Comparison of ENCODE assay signal across 17 cellular contexts in the genomic region with DNA sequence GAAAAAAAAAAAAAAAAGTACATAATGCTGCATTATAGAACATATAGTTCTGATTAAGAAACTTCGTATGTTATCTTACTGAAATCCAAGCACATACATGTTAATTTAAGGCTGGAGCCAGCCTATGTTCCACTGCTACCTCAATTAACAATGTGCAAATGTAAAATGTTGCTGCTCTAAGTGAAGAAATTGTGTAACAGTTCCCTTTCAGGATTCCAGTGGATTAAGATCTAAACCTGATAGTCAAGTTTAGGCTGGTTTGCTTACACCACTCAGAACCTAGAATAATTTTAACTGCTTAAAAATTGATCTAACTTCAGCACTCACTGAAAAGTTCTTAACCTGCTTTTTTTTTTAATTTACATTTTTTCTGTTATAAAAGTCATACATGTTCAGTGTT. TPM values are rescaled to one million over a fixed set of nuclear protein-coding genes. Genes with fewer than 3 reads are reported as not detected.
DNase-seq lines count a peak whose midpoint lies in the region; ATAC-seq, FAIRE-seq and TF ChIP-seq lines count a peak whose summit lies in the region.
"Had no signal": no experiment of that assay in that cellular context is flagged by ENCODE, and none has a peak within 500 bp of the region (broad histone marks: within the 10 kb centered on the region; RNA-seq: fewer than 3 reads in every experiment).

No MANE protein-coding gene starts in this region.

- H3K27ac ChIP-seq in K562 (ENCODE audit: extremely low read depth, low read depth, low read length) = no peak overlapping the region
- H3K27ac ChIP-seq: HL-60 had no signal

- no peaks in the 10 kb centered on the region for H3K9me1 ChIP-seq in K562 (ENCODE audit: control insufficient read depth, insufficient read depth, low read length)

- no peaks in the 10 kb centered on the region for H4K20me1 ChIP-seq in K562 (replicated peaks; ENCODE audit: control insufficient read depth, insufficient read depth, low read length)

- POLR2A ChIA-PET in K562 (lab: Yijun Ruan, JAX) = no interaction called here

- H3K9me3 Mint-ChIP-seq in mesothelial cell of epicardium = no peaks in the 10 kb centered on the region
- H3K9me3 Mint-ChIP-seq: CD8-positive, alpha-beta T cell had no signal

- H3K4me2 ChIP-seq in K562 (ENCODE audit: insufficient read depth, low read length) = no peak overlapping the region

- no TSS peak for BruUV-seq in K562 (replicated peaks; lab: Mats Ljungman, UMichigan)

- TF ChIP-seq EP300 in K562 (IDR thresholded peaks at IDR 0.05; ENCODE audit: low read length) = no peak

- no peak for TF ChIP-seq RAD21 in K562 (CRISPR knock-in tag; conservative IDR thresholded peaks at IDR 0.05 in 1 of 2, IDR thresholded peaks at IDR 0.05 in 1 of 2)

- CTCF ChIA-PET in K562 (lab: Yijun Ruan, JAX; ENCODE audit: low intra/inter-chr PET ratio) = no interaction called here

- TF ChIP-seq POLR2A in NB4 (IDR thresholded peaks at IDR 0.05; ENCODE audit: extremely low read depth, insufficient read length) = no peak
- TF ChIP-seq POLR2A in K562 (conservative IDR thresholded peaks at IDR 0.05) = no peak

- H3K4me1 ChIP-seq in K562 (replicated peaks in 1 of 2; ENCODE audit: control insufficient read depth in 2 of 2, insufficient read depth in 2 of 2, low read length in 2 of 2) = peaks cover 0 to 5% of the 10 kb centered on the region in 2 experiments; a peak in 2 of 5 replicates

- FAIRE-seq in K562 (lab: Jason Lieb, UNC) (no peak), frontal cortex (lab: Jason Lieb, UNC) (no peak)
- FAIRE-seq: D721Med, H1 had no signal

- H3K27me3 ChIP-seq in K562 (ENCODE audit: control insufficient read depth in 2 of 2, insufficient read depth in 2 of 2, low read length in 2 of 2) = no peaks in the 10 kb centered on the region

- H2AFZ ChIP-seq in K562 (ENCODE audit: low read depth, low read length) = no peak overlapping the region

- H3K4me1 Mint-ChIP-seq in mesothelial cell of epicardium = peaks cover 20% of the 10 kb centered on the region

- H3K36me3 ChIP-seq in K562 (ENCODE audit: control insufficient read depth, insufficient read depth, low read length) = peaks cover 33% of the 10 kb centered on the region; the same call in 2 of the 3 replicates

- H3K4me3 Mint-ChIP-seq in mesothelial cell of epicardium = no peak overlapping the region
- H3K4me3 Mint-ChIP-seq: CD8-positive, alpha-beta T cell had no signal

- intact Hi-C loops in K562 (cut with micrococcal nuclease) = no loop called here

- no peak overlapping the region for H3K9ac ChIP-seq in K562 (ENCODE audit: insufficient read depth in 1 of 2, low read depth in 2 of 2, low read length in 2 of 2)

- 80% methylated on average over 1 of the region's 1 CpG for WGBS in K562 (ENCODE audit: insufficient coverage, low coverage, missing lambda C conversion rate)

- H3K36me3 Mint-ChIP-seq in mesothelial cell of epicardium = peaks cover 2% of the 10 kb centered on the region

- TF ChIP-seq CTCF in NB4 (IDR thresholded peaks at IDR 0.05; ENCODE audit: low read depth, low read length) (no peak), K562 (IDR thresholded peaks at IDR 0.05 in 2 of 3, conservative IDR thresholded peaks at IDR 0.05 in 1 of 3; ENCODE audit: insufficient read depth in 2 of 3, low read depth in 1 of 3, low read length in 3 of 3) (no peak), mesothelial cell of epicardium (IDR thresholded peaks at IDR 0.05; ENCODE audit: unreplicated experiment) (no peak)

- no peak overlapping the region for H3K4me3 ChIP-seq in NB4 (ENCODE audit: low read depth, low read length)
- H3K4me3 ChIP-seq in K562 = no peak overlapping the region

- peaks cover 64% of the 10 kb centered on the region for H3K79me2 ChIP-seq in K562 (ENCODE audit: control insufficient read depth, insufficient read depth, low read length)

- no peaks in the 10 kb centered on the region for H3K9me3 ChIP-seq in K562 (replicated peaks; ENCODE audit: control insufficient read depth, insufficient read depth, low read depth, low read length)

- ATAC-seq in K562 (no peak), GM18861 (IDR thresholded peaks at IDR 0.05; ENCODE audit: unreplicated experiment) (no peak)
- ATAC-seq: CD8-positive, alpha-beta T cell; SK-N-SH treated with all-trans-retinoic acid at 6 μM for 48 hours had no signal

- in situ Hi-C loops in K562 (cut with MboI) = no loop called here

- DNase-seq in AML-193 (lab: John Stamatoyannopoulos, UW) (peak; percentile 25 to 46), NB4 (ENCODE audit: low read depth) (peak; percentile 32), K562 (ENCODE audit: extremely low read depth in 1 of 4, low spot score in 3 of 4) (no peak), mesothelial cell of epicardium (ENCODE audit: low spot score in 2 of 2, unreplicated experiment in 2 of 2) (no peak), frontal cortex (ENCODE audit: low spot score in 2 of 2) (no peak), NCI-H524 (lab: John Stamatoyannopoulos, UW) (no peak)
- DNase-seq: CD8-positive, alpha-beta T cell; DND-41; GDM1; NCI-H1930; NCI-H2171; RPMI8226 had no signal

- no peaks in the 10 kb centered on the region for H3K27me3 Mint-ChIP-seq in mesothelial cell of epicardium (ENCODE audit: low read depth)

- peak overlapping the region; percentile 21 for H3K27ac Mint-ChIP-seq in mesothelial cell of epicardium
- H3K27ac Mint-ChIP-seq: CD8-positive, alpha-beta T cell had no signal

TF ChIP-seq in K562, 482 proteins besides CTCF, POLR2A, EP300 and RAD21:
- TF ChIP-seq EZH2 (IDR thresholded peaks at IDR 0.05; ENCODE audit: borderline replicate concordance, low read depth, low read length) = no peak
- TF ChIP-seq CEBPB (tag; IDR thresholded peaks at IDR 0.05) = peak; percentile 53

RNA-seq across cellular contexts. Expression of a gene that starts 4.2 kb away (rescaled TPM):
- 37.8 and 110 TPM in 2 replicates for total RNA-seq in K562 (2011; cell fraction: chromatin; rRNA removed; ENCODE audit: low replicate concordance)
- 16.7 and 18.0 TPM in 2 replicates for total RNA-seq in K562 (2011; cell fraction: nucleolus; rRNA removed)
- 44.4 and 68.8 TPM in 2 replicates for total RNA-seq in K562 (2011; cell fraction: nucleoplasm; rRNA removed)
- total RNA-seq in K562 (2014; rRNA removed) = 21.6 and 23.7 TPM in 2 replicates
- total RNA-seq in K562 (2014; rRNA removed; fragmentation: Illumina TruSeq; extraction: Trizol) = 29.8 and 31.6 TPM in 2 replicates
- total RNA-seq in K562 (2015; rRNA removed; fragmentation: Illumina TruSeq; extraction: Trizol) = 29.3 and 30.6 TPM in 2 replicates
- total RNA-seq in K562 (2021) = 22.5 and 24.6 TPM in 2 replicates
- polyA plus RNA-seq in K562 (2011; rRNA removed) = 18.8 and 24.6 TPM in 2 replicates
- 6.4 and 12.6 TPM in 2 replicates for polyA plus RNA-seq in K562 (2011; cell fraction: cytosol; rRNA removed)
- 31.2 and 44.9 TPM in 2 replicates for polyA plus RNA-seq in K562 (2011; cell fraction: nucleus; rRNA removed)
- polyA plus RNA-seq in K562 (2012) = 14.7 and 22.9 TPM in 2 replicates
- polyA plus RNA-seq in K562 (2014; fragmentation: Illumina TruSeq; extraction: Trizol) = 22.5 and 28.1 TPM in 2 replicates
- 10 to 100 TPM in 1 of 2 experiments, 1 to 10 TPM in 1; 8.4 to 12.2 TPM for polyA plus RNA-seq in K562 (2014; fragmentation: Nextera tagmentation; extraction: Ambion mirVana)
- polyA plus RNA-seq in K562 (2014; rRNA removed) = 20.3 and 24.0 TPM in 2 replicates
- 20.3 and 24.2 TPM in 2 replicates for polyA minus RNA-seq in K562 (2011; rRNA and poly(A)+ RNA removed)
- 10.3 and 10.6 TPM in 2 replicates for polyA minus RNA-seq in K562 (2011; cell fraction: cytosol; rRNA and poly(A)+ RNA removed)
- polyA minus RNA-seq in K562 (2011; cell fraction: nucleus; rRNA and poly(A)+ RNA removed) = 14.4 and 31.3 TPM in 2 replicates
- 52.8 to 58.9 TPM (median 55.2 TPM) in 3 replicates for total RNA-seq in mesothelial cell of epicardium
- 51.4 TPM for total RNA-seq in frontal cortex

RNA-seq across cellular contexts. Expression of a gene that starts 9.0 kb away (rescaled TPM):
- 11.1 and 56.9 TPM in 2 replicates for total RNA-seq in K562 (2011; cell fraction: chromatin; rRNA removed; ENCODE audit: low replicate concordance)
- 5.5 and 8.9 TPM in 2 replicates for total RNA-seq in K562 (2011; cell fraction: nucleolus; rRNA removed)
- total RNA-seq in K562 (2011; cell fraction: nucleoplasm; rRNA removed) = 15.3 and 20.2 TPM in 2 replicates
- total RNA-seq in K562 (2014; rRNA removed) = 31.3 and 34.8 TPM in 2 replicates
- total RNA-seq in K562 (2014; rRNA removed; fragmentation: Illumina TruSeq; extraction: Trizol) = 45.5 and 54.6 TPM in 2 replicates
- 47.7 and 55.1 TPM in 2 replicates for total RNA-seq in K562 (2015; rRNA removed; fragmentation: Illumina TruSeq; extraction: Trizol)
- 41.4 and 45.1 TPM in 2 replicates for total RNA-seq in K562 (2021)
- polyA plus RNA-seq in K562 (2011; rRNA removed) = 17.9 and 24.2 TPM in 2 replicates
- polyA plus RNA-seq in K562 (2011; cell fraction: cytosol; rRNA removed) = 4.9 and 10.3 TPM in 2 replicates
- 11.0 and 13.3 TPM in 2 replicates for polyA plus RNA-seq in K562 (2011; cell fraction: nucleus; rRNA removed)
- 35.6 and 40.5 TPM in 2 replicates for polyA plus RNA-seq in K562 (2012)
- 53.5 and 63.5 TPM in 2 replicates for polyA plus RNA-seq in K562 (2014; fragmentation: Illumina TruSeq; extraction: Trizol)
- 10 to 100 TPM; 21.9 to 26.8 TPM for polyA plus RNA-seq in K562 (2014; fragmentation: Nextera tagmentation; extraction: Ambion mirVana)
- polyA plus RNA-seq in K562 (2014; rRNA removed) = 24.8 and 31.5 TPM in 2 replicates
- 37.7 and 45.4 TPM in 2 replicates for polyA minus RNA-seq in K562 (2011; rRNA and poly(A)+ RNA removed)
- polyA minus RNA-seq in K562 (2011; cell fraction: cytosol; rRNA and poly(A)+ RNA removed) = 16.1 and 18.2 TPM in 2 replicates
- 11.2 and 24.5 TPM in 2 replicates for polyA minus RNA-seq in K562 (2011; cell fraction: nucleus; rRNA and poly(A)+ RNA removed)
- total RNA-seq in mesothelial cell of epicardium = 40.4 to 45.4 TPM (median 40.4 TPM) in 3 replicates
- total RNA-seq in frontal cortex = 20.8 TPM

RNA-seq across cellular contexts. Expression of a gene that starts 40.3 kb away (rescaled TPM):
- total RNA-seq in K562 (2011; cell fraction: chromatin; rRNA removed; ENCODE audit: low replicate concordance) = 0.30 and 0.46 TPM in 2 replicates
- 0.17 and 0.53 TPM in 2 replicates for total RNA-seq in K562 (2011; cell fraction: nucleolus; rRNA removed)
- 0.15 and 0.53 TPM in 2 replicates for total RNA-seq in K562 (2011; cell fraction: nucleoplasm; rRNA removed)
- total RNA-seq in K562 (2014; rRNA removed) = 0.05 and 0.12 TPM in 2 replicates
- 0.06 TPM in 1 of 2 replicates, not detected in the other for total RNA-seq in K562 (2014; rRNA removed; fragmentation: Illumina TruSeq; extraction: Trizol)
- total RNA-seq in K562 (2015; rRNA removed; fragmentation: Illumina TruSeq; extraction: Trizol) = 0.11 TPM in 2 replicates
- total RNA-seq in K562 (2021) = 0.09 TPM in 2 replicates
- polyA plus RNA-seq in K562 (2011; rRNA removed) = 0.04 and 0.24 TPM in 2 replicates
- 0.19 TPM in 1 of 2 replicates, not detected in the other for polyA plus RNA-seq in K562 (2011; cell fraction: cytosol; rRNA removed)
- polyA plus RNA-seq in K562 (2011; cell fraction: nucleus; rRNA removed) = 0.09 and 0.44 TPM in 2 replicates
- polyA plus RNA-seq in K562 (2012) = 0.07 and 0.26 TPM in 2 replicates
- polyA plus RNA-seq in K562 (2014; fragmentation: Illumina TruSeq; extraction: Trizol) = 0.03 and 0.04 TPM in 2 replicates
- under 1 TPM in 1 of 2 experiments, not detected in 1; 0.01 TPM for polyA plus RNA-seq in K562 (2014; fragmentation: Nextera tagmentation; extraction: Ambion mirVana)
- polyA plus RNA-seq in K562 (2014; rRNA removed) = 0.03 and 0.35 TPM in 2 replicates
- 0.11 and 0.36 TPM in 2 replicates for polyA minus RNA-seq in K562 (2011; rRNA and poly(A)+ RNA removed)
- polyA minus RNA-seq in K562 (2011; cell fraction: cytosol; rRNA and poly(A)+ RNA removed) = not detected in 2 replicates
- 0.27 and 0.33 TPM in 2 replicates for polyA minus RNA-seq in K562 (2011; cell fraction: nucleus; rRNA and poly(A)+ RNA removed)
- 1.3 to 1.6 TPM (median 1.5 TPM) in 3 replicates for total RNA-seq in mesothelial cell of epicardium
- 12.2 TPM for total RNA-seq in frontal cortex

Comparison
In these comparisons a context has a peak if more than half of its experiments do, and no peak if none do; other contexts are left out.
1. DNase-seq: peak in AML-193 (2 of 2) and NB4 (single experiment); none in K562 (0 of 4), mesothelial cell of epicardium (0 of 2), frontal cortex (0 of 2) and NCI-H524 (0 of 2).